12 cellular contexts compared by ENCODE assay signal in genomic region chr6:39357998-39358686, GRCh38. TPM values are rescaled to one million over a fixed set of nuclear protein-coding genes. Genes with fewer than 3 reads are reported as not detected.
DNase-seq lines count a peak whose midpoint lies in the region; ATAC-seq and TF ChIP-seq lines count a peak whose summit lies in the region.
"Had no signal": no experiment of that assay in that cellular context is flagged by ENCODE, and none has a peak within 500 bp of the region (broad histone marks: within the 10 kb centered on the region; RNA-seq: fewer than 3 reads in every experiment).

No MANE protein-coding gene starts in this region.

- ATAC-seq in HG03039 (IDR thresholded peaks at IDR 0.05; ENCODE audit: unreplicated experiment), result no peak
- no peak for ATAC-seq in GM18519 (IDR thresholded peaks at IDR 0.05; ENCODE audit: low FRiP score, unreplicated experiment)
- ATAC-seq in CD8-positive, alpha-beta T cell, result no peak
- ATAC-seq: stimulated activated effector memory CD8-positive, alpha-beta T cell treated with anti-CD3 and anti-CD28 coated beads, Interleukin-12 subunit alpha, Interleukin-12 subunit beta, amount 100 ng/mL, for 72 hours had no signal

- no peaks in the 10 kb centered on the region for H3K36me3 ChIP-seq in CD8-positive, alpha-beta T cell (ENCODE audit: insufficient read depth, low read length)

- peak; percentile 29 for DNase-seq in GM03348 (ENCODE audit: low spot score)
- peak; percentile 78 for DNase-seq in NCI-H2196 (lab: John Stamatoyannopoulos, UW; ENCODE audit: unreplicated experiment)
- peak; percentile 15 for DNase-seq in chondrocyte (ENCODE audit: low spot score)
- DNase-seq in neural crest cell (ENCODE audit: low read depth, low spot score), result no peak
- no peak for DNase-seq in activated CD4-positive, alpha-beta T cell treated with anti-CD3 and anti-CD28 coated beads for 48 hours
- DNase-seq in CD8-positive, alpha-beta T cell, result no peak
- DNase-seq: endodermal cell; NK-92 treated with Interleukin-12 subunit alpha and Interleukin-12 subunit beta, amount 100 ng/mL, for 24 hours had no signal

- no peaks in the 10 kb centered on the region for H3K9me3 ChIP-seq in CD8-positive, alpha-beta T cell (ENCODE audit: low read length)

- no peaks in the 10 kb centered on the region for H3K27me3 ChIP-seq in CD8-positive, alpha-beta T cell (ENCODE audit: insufficient read depth, low read length)

- no peak overlapping the region for H3K27ac Mint-ChIP-seq in chondrocyte (ENCODE audit: unreplicated experiment)
- peak overlapping the region; percentile 19 for H3K27ac Mint-ChIP-seq in neural crest cell (ENCODE audit: unreplicated experiment)
- H3K27ac Mint-ChIP-seq in CD8-positive, alpha-beta T cell, result no peak overlapping the region
- H3K27ac Mint-ChIP-seq: endodermal cell; stimulated activated effector memory CD8-positive, alpha-beta T cell treated with anti-CD3 and anti-CD28 coated beads, Interleukin-12 subunit alpha, Interleukin-12 subunit beta, amount 100 ng/mL, for 72 hours had no signal

- H3K36me3 Mint-ChIP-seq in chondrocyte (ENCODE audit: low read depth) (no peaks in the 10 kb centered on the region), neural crest cell (ENCODE audit: low read depth) (no peaks in the 10 kb centered on the region)
- no peaks in the 10 kb centered on the region for H3K36me3 Mint-ChIP-seq in CD8-positive, alpha-beta T cell
- H3K36me3 Mint-ChIP-seq: stimulated activated effector memory CD8-positive, alpha-beta T cell treated with anti-CD3 and anti-CD28 coated beads, Interleukin-12 subunit alpha, Interleukin-12 subunit beta, amount 100 ng/mL, for 72 hours had no signal

- POLR2A ChIA-PET in CD8-positive, alpha-beta T cell (lab: Charles Lee), result no interaction called here

- no peak overlapping the region for H3K4me3 Mint-ChIP-seq in chondrocyte (ENCODE audit: unreplicated experiment)
- no peak overlapping the region for H3K4me3 Mint-ChIP-seq in neural crest cell
- no peak overlapping the region for H3K4me3 Mint-ChIP-seq in CD8-positive, alpha-beta T cell
- H3K4me3 Mint-ChIP-seq: endodermal cell; stimulated activated effector memory CD8-positive, alpha-beta T cell treated with anti-CD3 and anti-CD28 coated beads, Interleukin-12 subunit alpha, Interleukin-12 subunit beta, amount 100 ng/mL, for 72 hours had no signal

- intact Hi-C loops in CD8-positive, alpha-beta T cell (cut with DNase I, micrococcal nuclease), result no loop called here

- H3K27me3 Mint-ChIP-seq in chondrocyte (ENCODE audit: low read depth) (no peaks in the 10 kb centered on the region), neural crest cell (ENCODE audit: low read depth) (no peaks in the 10 kb centered on the region)
- H3K27me3 Mint-ChIP-seq in CD8-positive, alpha-beta T cell (ENCODE audit: low read depth), result peaks cover 10% of the 10 kb centered on the region

- CTCF ChIA-PET in CD8-positive, alpha-beta T cell (lab: Charles Lee), result interaction anchor here (1.6 kb wide), 1 partner anchor 11 kb away, joined by 3 read pairs; no protein-coding TSS in a partner anchor

- H3K27ac ChIP-seq in CD8-positive, alpha-beta T cell (ENCODE audit: low read depth, low read length), result no peak overlapping the region

- H3K4me3 ChIP-seq in CD8-positive, alpha-beta T cell (ENCODE audit: low read depth, low read length), result no peak overlapping the region

- H3K4me1 ChIP-seq in CD8-positive, alpha-beta T cell (ENCODE audit: insufficient read depth, low read length), result peaks cover 3% of the 10 kb centered on the region

- H3K4me1 Mint-ChIP-seq in chondrocyte (ENCODE audit: low read depth) (peaks cover 13% of the 10 kb centered on the region), neural crest cell (peaks cover 13% of the 10 kb centered on the region)
- peaks cover 2% of the 10 kb centered on the region for H3K4me1 Mint-ChIP-seq in CD8-positive, alpha-beta T cell (ENCODE audit: low read depth)
- H3K4me1 Mint-ChIP-seq: stimulated activated effector memory CD8-positive, alpha-beta T cell treated with anti-CD3 and anti-CD28 coated beads, Interleukin-12 subunit alpha, Interleukin-12 subunit beta, amount 100 ng/mL, for 72 hours had no signal

- no peak for TF ChIP-seq CTCF in chondrocyte (IDR thresholded peaks at IDR 0.05)
- no peak for TF ChIP-seq CTCF in neural crest cell (conservative IDR thresholded peaks at IDR 0.05)
- TF ChIP-seq CTCF in CD8-positive, alpha-beta T cell (IDR thresholded peaks at IDR 0.05), result no peak

- H3K9me3 Mint-ChIP-seq in chondrocyte (ENCODE audit: low read depth) (no peaks in the 10 kb centered on the region), neural crest cell (no peaks in the 10 kb centered on the region)
- H3K9me3 Mint-ChIP-seq in CD8-positive, alpha-beta T cell, result no peaks in the 10 kb centered on the region
- H3K9me3 Mint-ChIP-seq: endodermal cell; stimulated activated effector memory CD8-positive, alpha-beta T cell treated with anti-CD3 and anti-CD28 coated beads, Interleukin-12 subunit alpha, Interleukin-12 subunit beta, amount 100 ng/mL, for 72 hours had no signal

RNA-seq across cellular contexts. Expression of gene KCNK16, which starts 35.6 kb away (rescaled TPM):
- total RNA-seq in chondrocyte (not detected in 3 replicates), neural crest cell (not detected in 2 replicates)
- not detected for total RNA-seq in CD8-positive, alpha-beta T cell
- total RNA-seq: activated CD8-positive, alpha-beta memory T cell treated with anti-CD3 and anti-CD28 coated beads for 36 hours; endodermal cell had no signal

RNA-seq across cellular contexts. Expression of gene KCNK17, which starts 43.9 kb away (rescaled TPM):
- total RNA-seq in chondrocyte, result not detected in 3 replicates
- 1.2 and 1.6 TPM in 2 replicates for total RNA-seq in neural crest cell
- total RNA-seq in CD8-positive, alpha-beta T cell, result not detected
- total RNA-seq: activated CD8-positive, alpha-beta memory T cell treated with anti-CD3 and anti-CD28 coated beads for 36 hours had no signal

Comparison
In these comparisons a context has a peak if more than half of its experiments do, and no peak if none do; other contexts are left out.
1. DNase-seq: peak in GM03348 (single experiment), NCI-H2196 (single experiment) and chondrocyte (single experiment); none in neural crest cell (single experiment), activated CD4-positive, alpha-beta T cell treated with anti-CD3 and anti-CD28 coated beads for 48 hours (single experiment) and CD8-positive, alpha-beta T cell (0 of 7).